In genomic region chr3:120090422-120090821, GRCh38 we compare ENCODE assay signal across 11 cellular contexts. TPM values are rescaled to one million over a fixed set of nuclear protein-coding genes. Genes with fewer than 3 reads are reported as not detected.
DNase-seq lines count a peak whose midpoint lies in the region; ATAC-seq, FAIRE-seq and TF ChIP-seq lines count a peak whose summit lies in the region.
"Had no signal": no experiment of that assay in that cellular context is flagged by ENCODE, and none has a peak within 500 bp of the region (broad histone marks: within the 10 kb centered on the region; RNA-seq: fewer than 3 reads in every experiment).

No MANE protein-coding gene starts in this region.

- H2AFZ ChIP-seq in OCI-LY3 (ENCODE audit: low read depth, low read length) = no peak overlapping the region

- ATAC-seq in gastrocnemius medialis = no peak

- intact Hi-C loops in gastrocnemius medialis (cut with DNase I; ENCODE audit: low total_unique reads) = loop anchor here (10.0 kb wide), 2 partner anchors 386 to 626 kb away; partner anchors contain the start of genes CFAP91, POGLUT1 and TMEM39A

- peaks cover 17% of the 10 kb centered on the region for H3K4me1 ChIP-seq in DOHH2 (ENCODE audit: control insufficient read depth, low read length)
- H3K4me1 ChIP-seq in OCI-LY3 (ENCODE audit: low read length) = peaks cover 17% of the 10 kb centered on the region
- peaks cover 35 to 38% of the 10 kb centered on the region in 2 donors for H3K4me1 ChIP-seq in gastrocnemius medialis

- no peaks in the 10 kb centered on the region for H3K9me3 ChIP-seq in DOHH2 (ENCODE audit: control insufficient read depth, insufficient read depth, low read length)
- H3K9me3 ChIP-seq in OCI-LY3 (ENCODE audit: insufficient read depth, low read length) = no peaks in the 10 kb centered on the region
- H3K9me3 ChIP-seq in gastrocnemius medialis = no peaks in the 10 kb centered on the region
- H3K9me3 ChIP-seq: tibial nerve had no signal

- H3K4me3 ChIP-seq in DOHH2 (ENCODE audit: low read length) (peak overlapping the region; percentile 97), OCI-LY3 (ENCODE audit: low read length) (peak overlapping the region; percentile 84), fibroblast of mammary gland (ENCODE audit: control insufficient read depth, low read depth, low read length) (peak overlapping the region; percentile 91), gastrocnemius medialis (peak overlapping the region; percentile 79 to 91 (median 87))

- no peaks in the 10 kb centered on the region for H3K27me3 ChIP-seq in DOHH2 (ENCODE audit: control insufficient read depth, low read length)
- H3K27me3 ChIP-seq in OCI-LY3 (ENCODE audit: low read depth, low read length) = no peaks in the 10 kb centered on the region
- no peaks in the 10 kb centered on the region for H3K27me3 ChIP-seq in gastrocnemius medialis
- H3K27me3 ChIP-seq: tibial nerve had no signal

- H3K36me3 ChIP-seq in DOHH2 (ENCODE audit: control insufficient read depth, low read length) (peaks cover 30% of the 10 kb centered on the region), OCI-LY3 (replicated peaks; ENCODE audit: low read depth, low read length) (peaks cover 10% of the 10 kb centered on the region), gastrocnemius medialis (no peaks in the 10 kb centered on the region)
- H3K36me3 ChIP-seq: tibial nerve had no signal

- no peaks in the 10 kb centered on the region for H3K9me2 ChIP-seq in DOHH2 (replicated peaks; ENCODE audit: control insufficient read depth, low read length)

- H3K27ac ChIP-seq in DOHH2 (ENCODE audit: low read depth, low read length) (no peak overlapping the region), OCI-LY3 (ENCODE audit: low read length) (no peak overlapping the region), gastrocnemius medialis (peak overlapping the region in 3 of 4 donors; percentile 10 to 98 (median 35)), caudate nucleus (ENCODE audit: low read depth, low read length) (no peak overlapping the region)
- H3K27ac ChIP-seq: tibial nerve had no signal

- DNase-seq in fibroblast of mammary gland (ENCODE audit: low read depth) (no peak), gastrocnemius medialis (no peak), RCC 7860 (ENCODE audit: low spot score) (no peak), NCI-H1436 (lab: John Stamatoyannopoulos, UW) (no peak), caudate nucleus (lab: John Stamatoyannopoulos, UW) (no peak), glomerular visceral epithelial cell (ENCODE audit: extremely low spot score) (no peak)
- DNase-seq: central memory CD4-positive, alpha-beta T cell; stimulated activated CD4-positive, alpha-beta T cell treated with anti-CD3 and anti-CD28 coated beads, Interleukin-15, amount 100 ng/mL, for 24 hours had no signal

- no peak overlapping the region for H3K9ac ChIP-seq in OCI-LY3 (ENCODE audit: low read length)

- in situ Hi-C loops in gastrocnemius medialis (cut with MboI; ENCODE audit: low sequenced_read_pairs in 4 of 4) = loop anchor here in 2 of 4 donors (10.0 to 25.0 kb wide), 4 partner anchors 114 to 628 kb away; partner anchors contain the start of genes COX17 (in 1 of the 2), POGLUT1 (in 1 of the 2) and TMEM39A (in 1 of the 2)

- peaks cover 82% of the 10 kb centered on the region for H3K79me2 ChIP-seq in DOHH2 (ENCODE audit: control insufficient read depth, low read length)
- H3K79me2 ChIP-seq in OCI-LY3 (ENCODE audit: low read length) = peaks cover 83% of the 10 kb centered on the region

- TF ChIP-seq POLR2A in gastrocnemius medialis (IDR thresholded peaks at IDR 0.05) = no peak

- H3K4me2 ChIP-seq in DOHH2 (ENCODE audit: low read length) = peak overlapping the region; percentile 81
- H3K4me2 ChIP-seq in OCI-LY3 (ENCODE audit: low read length) = peak overlapping the region; percentile 83

- H4K20me1 ChIP-seq in DOHH2 (ENCODE audit: control insufficient read depth, insufficient read depth, low read depth, low read length) = peaks cover 33% of the 10 kb centered on the region
- H4K20me1 ChIP-seq in OCI-LY3 (ENCODE audit: insufficient read depth, low read length) = peaks cover 58% of the 10 kb centered on the region

- no peak for FAIRE-seq in RCC 7860 (lab: Jason Lieb, UNC)

- TF ChIP-seq CTCF in DOHH2 (IDR thresholded peaks at IDR 0.05; ENCODE audit: low read depth, low read length, poor library complexity, severe bottlenecking) = no peak
- no peak for TF ChIP-seq CTCF in OCI-LY3 (IDR thresholded peaks at IDR 0.05; ENCODE audit: low read depth, low read length)
- TF ChIP-seq CTCF in fibroblast of mammary gland (conservative IDR thresholded peaks at IDR 0.05; ENCODE audit: control insufficient read depth, insufficient read depth, low read depth, low read length) = no peak
- no peak for TF ChIP-seq CTCF in gastrocnemius medialis (IDR thresholded peaks at IDR 0.05 in 4 of 5, conservative IDR thresholded peaks at IDR 0.05 in 1 of 5)

- peaks cover 8% of the 10 kb centered on the region for H3F3A ChIP-seq in DOHH2 (ENCODE audit: control insufficient read depth, insufficient read depth)

RNA-seq across cellular contexts. Expression of gene GSK3B, which starts 3.8 kb away (rescaled TPM):
- 10 to 100 TPM; 30.7 to 47.4 (median 35.4) TPM for total RNA-seq in gastrocnemius medialis

Comparison
In these comparisons a context has a peak if more than half of its experiments do, and no peak if none do; other contexts are left out.
1. H3K27ac ChIP-seq: peak in gastrocnemius medialis (3 of 4); none in DOHH2 (single experiment), OCI-LY3 (single experiment) and caudate nucleus (single experiment).
2. Peak in every context shown above with its lines, with median percentiles within 50 percentile points of each other: H3K4me3 ChIP-seq.